29 cellular contexts compared by ENCODE assay signal in genomic region chr7:17380696-17381662, GRCh38.
A peak's percentile ranks its signal among the peaks of the same experiment; 100 is the strongest.
DNase-seq lines count a peak whose midpoint lies in the region; ATAC-seq, FAIRE-seq and TF ChIP-seq lines count a peak whose summit lies in the region.
"Had no signal": no experiment of that assay in that cellular context is flagged by ENCODE, and none has a peak within 500 bp of the region (broad histone marks: within the 10 kb centered on the region; RNA-seq: fewer than 3 reads in every experiment).

No MANE protein-coding gene starts in this region.

- H3K9me3 Mint-ChIP-seq in activated naive CD4-positive, alpha-beta T cell treated with anti-CD3 and anti-CD28 coated beads for 36 hours = no peaks in the 10 kb centered on the region
- H3K9me3 Mint-ChIP-seq in natural killer cell = no peaks in the 10 kb centered on the region
- H3K9me3 Mint-ChIP-seq: activated CD4-positive, alpha-beta memory T cell treated with anti-CD3 and anti-CD28 coated beads for 36 hours; stimulated activated naive B cell treated with anti-CD40 and anti-IgM and Interleukin-4, amounts not matched to agents 10 μg/mL and 1 μg/mL and 100 μg/mL, for 72 hours; T-helper 2 cell treated with Interferon-gamma antibody and Interleukin-4, amounts not matched to agents 5 μg/mL and 100 μg/mL, for 36 hours had no signal

- no peak overlapping the region for H3K4me3 Mint-ChIP-seq in activated naive CD4-positive, alpha-beta T cell treated with anti-CD3 and anti-CD28 coated beads for 36 hours
- H3K4me3 Mint-ChIP-seq in natural killer cell = no peak overlapping the region
- H3K4me3 Mint-ChIP-seq: activated CD4-positive, alpha-beta memory T cell treated with anti-CD3 and anti-CD28 coated beads for 36 hours; stimulated activated naive B cell treated with anti-CD40 and anti-IgM and Interleukin-4, amounts not matched to agents 10 μg/mL and 1 μg/mL and 100 μg/mL, for 72 hours; T-helper 2 cell treated with Interferon-gamma antibody and Interleukin-4, amounts not matched to agents 5 μg/mL and 100 μg/mL, for 36 hours; type B pancreatic cell had no signal

- no peak for TF ChIP-seq POLR2A in H54 (IDR thresholded peaks at IDR 0.05; ENCODE audit: low read depth, low read length)

- no peak overlapping the region for H3K27ac Mint-ChIP-seq in activated naive CD4-positive, alpha-beta T cell treated with anti-CD3 and anti-CD28 coated beads for 36 hours
- no peak overlapping the region for H3K27ac Mint-ChIP-seq in natural killer cell
- H3K27ac Mint-ChIP-seq: activated CD4-positive, alpha-beta memory T cell treated with anti-CD3 and anti-CD28 coated beads for 36 hours; stimulated activated naive B cell treated with anti-CD40 and anti-IgM and Interleukin-4, amounts not matched to agents 10 μg/mL and 1 μg/mL and 100 μg/mL, for 72 hours; T-helper 2 cell treated with Interferon-gamma antibody and Interleukin-4, amounts not matched to agents 5 μg/mL and 100 μg/mL, for 36 hours; type B pancreatic cell had no signal

- H3K27me3 Mint-ChIP-seq in activated naive CD4-positive, alpha-beta T cell treated with anti-CD3 and anti-CD28 coated beads for 36 hours (ENCODE audit: low read depth) = peaks cover 2% of the 10 kb centered on the region
- H3K27me3 Mint-ChIP-seq in natural killer cell (ENCODE audit: low read depth in 2 of 2) = peaks cover 0 to 3% of the 10 kb centered on the region in 2 donors
- H3K27me3 Mint-ChIP-seq: activated CD4-positive, alpha-beta memory T cell treated with anti-CD3 and anti-CD28 coated beads for 36 hours; stimulated activated naive B cell treated with anti-CD40 and anti-IgM and Interleukin-4, amounts not matched to agents 10 μg/mL and 1 μg/mL and 100 μg/mL, for 72 hours; type B pancreatic cell had no signal

- H3K4me3 ChIP-seq in foreskin fibroblast (ENCODE audit: low read depth in 1 of 2, low read length in 2 of 2) = no peak overlapping the region
- H3K4me3 ChIP-seq: adrenal gland, heart left ventricle had no signal

- DNase-seq in H54 (ENCODE audit: insufficient read length, low spot score) (no peak), amniotic epithelial cell (ENCODE audit: low read depth) (peak; percentile 21), foreskin fibroblast (peak; percentile 56 to 79), dermis blood vessel endothelial cell (no peak), natural killer cell (no peak)
- DNase-seq in activated naive CD4-positive, alpha-beta T cell treated with anti-CD3 and anti-CD28 coated beads for 36 hours = no peak
- DNase-seq: activated CD4-positive, alpha-beta memory T cell treated with anti-CD3 and anti-CD28 coated beads for 36 hours; activated CD4-positive, alpha-beta T cell treated with anti-CD3 and anti-CD28 coated beads for 1 hour; activated naive CD4-positive, alpha-beta T cell; DND-41; HCEC 1CT; heart left ventricle; Kasumi-1; kidney; left ventricle myocardium superior; NCI-H1417 treated with DMSO at 0.1 percent for 48 hours; NCI-H2081; NCI-H2227 treated with DMSO at 0.1 percent for 48 hours; NCI-H526 treated with DMSO at 0.1 percent for 48 hours; Right ventricle myocardium superior; stimulated activated naive B cell treated with anti-CD40 and anti-IgM and Interleukin-4, amounts not matched to agents 10 μg/mL and 1 μg/mL and 100 μg/mL, for 72 hours; substantia nigra had no signal

- no peaks in the 10 kb centered on the region for H3K4me1 Mint-ChIP-seq in activated naive CD4-positive, alpha-beta T cell treated with anti-CD3 and anti-CD28 coated beads for 36 hours (ENCODE audit: low read depth)
- no peaks in the 10 kb centered on the region for H3K4me1 Mint-ChIP-seq in natural killer cell

- TF ChIP-seq CTCF in foreskin fibroblast (IDR thresholded peaks at IDR 0.05; ENCODE audit: low read depth, low read length) (no peak), natural killer cell (IDR thresholded peaks at IDR 0.05) (no peak)

- ATAC-seq in GM21576 (IDR thresholded peaks at IDR 0.05; ENCODE audit: unreplicated experiment) (no peak), natural killer cell (no peak)
- ATAC-seq: foreskin keratinocyte; heart left ventricle; left ventricle myocardium superior; stimulated activated naive B cell treated with anti-CD40 and anti-IgM and Interleukin-4, amounts not matched to agents 10 μg/mL and 1 μg/mL and 100 μg/mL, for 72 hours had no signal

- peak; percentile 53 for FAIRE-seq in H54 (lab: Jason Lieb, UNC)
- FAIRE-seq: bronchial epithelial cell, endothelial cell of umbilical vein, kidney had no signal

- intact Hi-C loops in activated naive CD4-positive, alpha-beta T cell treated with anti-CD3 and anti-CD28 coated beads for 36 hours (cut with micrococcal nuclease) = no loop called here
- intact Hi-C loops in natural killer cell (cut with micrococcal nuclease) = no loop called here

- no peaks in the 10 kb centered on the region for H3K36me3 Mint-ChIP-seq in activated naive CD4-positive, alpha-beta T cell treated with anti-CD3 and anti-CD28 coated beads for 36 hours (ENCODE audit: low read depth)
- H3K36me3 Mint-ChIP-seq in natural killer cell = no peaks in the 10 kb centered on the region
- H3K36me3 Mint-ChIP-seq: activated CD4-positive, alpha-beta memory T cell treated with anti-CD3 and anti-CD28 coated beads for 36 hours; stimulated activated naive B cell treated with anti-CD40 and anti-IgM and Interleukin-4, amounts not matched to agents 10 μg/mL and 1 μg/mL and 100 μg/mL, for 72 hours; type B pancreatic cell had no signal

- CTCF ChIA-PET in activated naive CD4-positive, alpha-beta T cell treated with anti-CD3 and anti-CD28 coated beads for 36 hours (lab: Charles Lee) = no interaction called here

Comparison
In these comparisons a context has a peak if more than half of its experiments do, and no peak if none do; other contexts are left out.
1. DNase-seq: peak in amniotic epithelial cell (single experiment) and foreskin fibroblast (2 of 2); none in H54 (single experiment), activated naive CD4-positive, alpha-beta T cell treated with anti-CD3 and anti-CD28 coated beads for 36 hours (single experiment), dermis blood vessel endothelial cell (single experiment) and natural killer cell (single experiment).